ENCODE assay signal across 14 cellular contexts in the genomic region with DNA sequence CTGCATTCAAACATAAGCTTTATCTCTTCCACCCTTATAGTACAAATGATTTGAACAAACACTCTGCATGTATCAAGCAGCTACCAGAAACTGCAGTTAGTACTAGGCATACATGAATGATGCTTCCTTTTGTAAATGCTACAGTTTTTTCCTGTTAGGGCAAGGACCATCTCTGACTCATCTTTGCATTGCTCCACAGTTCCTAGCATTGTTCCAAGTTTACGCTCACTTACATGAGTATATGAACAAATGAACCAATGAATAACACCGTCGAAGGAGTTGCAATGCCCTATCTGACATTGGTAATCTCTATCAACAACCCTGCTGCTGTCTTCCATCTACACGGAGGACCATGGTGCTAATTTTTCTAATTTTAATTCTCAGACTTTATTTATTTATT. TPM values are rescaled to one million over a fixed set of nuclear protein-coding genes. Genes with fewer than 3 reads are reported as not detected.
DNase-seq lines count a peak whose midpoint lies in the region; ATAC-seq and TF ChIP-seq lines count a peak whose summit lies in the region.
"Had no signal": no experiment of that assay in that cellular context is flagged by ENCODE, and none has a peak within 500 bp of the region (broad histone marks: within the 10 kb centered on the region; RNA-seq: fewer than 3 reads in every experiment).

No MANE protein-coding gene starts in this region.

- TF ChIP-seq CTCF in HFFc6 (IDR thresholded peaks at IDR 0.05), result no peak

- peak; percentile 60 for DNase-seq in HFFc6
- peak; percentile 31 for DNase-seq in SW480 (ENCODE audit: low spot score)
- peak; percentile 68 for DNase-seq in fibroblast of gingiva (ENCODE audit: low read depth)
- peak; percentile 85 for DNase-seq in pulmonary artery endothelial cell (ENCODE audit: low read depth, low spot score)
- DNase-seq in NCI-H774 (lab: John Stamatoyannopoulos, UW), result no peak
- DNase-seq in activated CD4-positive, CD25-positive, alpha-beta regulatory T cell treated with anti-CD3 and anti-CD28 coated beads, Interleukin-2, amount 50 U/mL, for 72 hours, result no peak
- DNase-seq: activated CD4-positive, alpha-beta T cell treated with anti-CD3 and anti-CD28 coated beads, Interleukin-2, amount 10 ng/mL, durations not matched to agents 7 days and 5 days; activated gamma-delta T cell treated with Interleukin-2 at 50 U/mL for 16 hours; colonic mucosa; DND-41; hypothalamus; NCI-H1105; retina had no signal

- no peaks in the 10 kb centered on the region for H3K9me3 Mint-ChIP-seq in HFFc6
- H3K9me3 Mint-ChIP-seq: activated CD4-positive, alpha-beta T cell treated with anti-CD3 and anti-CD28 coated beads, Interleukin-2, amount 10 ng/mL, durations not matched to agents 7 days and 5 days had no signal

- peaks cover 50% of the 10 kb centered on the region for H3K4me1 Mint-ChIP-seq in HFFc6 (ENCODE audit: low read depth)

- no peak overlapping the region for H3K4me3 Mint-ChIP-seq in HFFc6
- H3K4me3 Mint-ChIP-seq: activated CD4-positive, alpha-beta T cell treated with anti-CD3 and anti-CD28 coated beads, Interleukin-2, amount 10 ng/mL, durations not matched to agents 7 days and 5 days had no signal

- H3K27ac Mint-ChIP-seq in HFFc6, result peak overlapping the region; percentile 20
- H3K27ac Mint-ChIP-seq: activated CD4-positive, alpha-beta T cell treated with anti-CD3 and anti-CD28 coated beads, Interleukin-2, amount 10 ng/mL, durations not matched to agents 7 days and 5 days had no signal

- no peak for ATAC-seq in GM18909 (IDR thresholded peaks at IDR 0.05; ENCODE audit: poor library complexity, unreplicated experiment)

- H3K27me3 Mint-ChIP-seq in HFFc6 (ENCODE audit: insufficient read depth), result 0 out of 2 replicates have a peak, but pooled peaks cover 2% of the 10 kb centered on the region

- H3K36me3 Mint-ChIP-seq in HFFc6 (ENCODE audit: low read depth), result peaks cover 9% of the 10 kb centered on the region

RNA-seq across cellular contexts. Expression of gene ALDH7A1, which starts 2.1 kb away (rescaled TPM):
- total RNA-seq in HFFc6 (2021; fragmentation: NEBNext Ultra II Directional; extraction: Animal tissue kit (Norgen Biotek cat#: 25700)), result 10 to 100 TPM; 81.1 to 99.9 (median 90.6) TPM
- 54.0 and 65.5 TPM in 2 replicates for total RNA-seq in pulmonary artery endothelial cell

RNA-seq across cellular contexts. Expression of gene PHAX, which starts 3.6 kb away (rescaled TPM):
- 10 to 100 TPM; 48.2 to 70.8 (median 67.0) TPM for total RNA-seq in HFFc6 (2021; fragmentation: NEBNext Ultra II Directional; extraction: Animal tissue kit (Norgen Biotek cat#: 25700))
- 50.2 and 59.9 TPM in 2 replicates for total RNA-seq in pulmonary artery endothelial cell

Comparison
In these comparisons a context has a peak if more than half of its experiments do, and no peak if none do; other contexts are left out.
1. DNase-seq: peak in HFFc6 (single experiment), SW480 (single experiment), fibroblast of gingiva (single experiment) and pulmonary artery endothelial cell (single experiment); none in NCI-H774 (single experiment) and activated CD4-positive, CD25-positive, alpha-beta regulatory T cell treated with anti-CD3 and anti-CD28 coated beads, Interleukin-2, amount 50 U/mL, for 72 hours (single experiment).